9 cellular contexts compared by ENCODE assay signal in the genomic region with DNA sequence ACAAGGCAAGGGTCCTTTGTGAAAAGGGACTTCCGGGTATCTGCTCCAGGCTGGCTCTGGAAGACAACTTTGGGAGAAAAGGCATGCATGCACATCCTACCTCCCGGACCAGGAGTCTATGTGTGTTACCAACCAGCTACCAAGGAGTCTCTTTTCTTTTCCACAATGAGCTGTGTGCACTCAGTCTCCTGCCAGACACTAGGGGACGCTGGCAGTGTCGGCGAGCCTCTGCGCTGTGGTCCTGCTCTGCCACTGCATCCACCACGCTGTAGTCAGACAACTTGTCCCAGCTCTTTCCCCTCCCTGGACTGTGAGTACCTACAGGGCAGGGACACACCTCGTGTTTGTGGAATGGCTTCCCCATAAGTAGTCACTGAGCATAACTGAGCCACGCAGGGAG. TPM values are rescaled to one million over a fixed set of nuclear protein-coding genes. Genes with fewer than 3 reads are reported as not detected.
DNase-seq lines count a peak whose midpoint lies in the region; ATAC-seq, FAIRE-seq and TF ChIP-seq lines count a peak whose summit lies in the region.
"Had no signal": no experiment of that assay in that cellular context is flagged by ENCODE, and none has a peak within 500 bp of the region (broad histone marks: within the 10 kb centered on the region; RNA-seq: fewer than 3 reads in every experiment).

No MANE protein-coding gene starts in this region.

- H3K4me3 ChIP-seq in HFF-Myc (replicated peaks; ENCODE audit: low read depth, low read length) (no peak overlapping the region), SJSA1 (no peak overlapping the region), breast epithelium (no peak overlapping the region), right lobe of liver (no peak overlapping the region)

- H3K9me3 ChIP-seq in SJSA1 (replicated peaks), result no peaks in the 10 kb centered on the region
- no peaks in the 10 kb centered on the region for H3K9me3 ChIP-seq in breast epithelium
- no peaks in the 10 kb centered on the region for H3K9me3 ChIP-seq in right lobe of liver

- H3K27ac ChIP-seq in SJSA1, result no peak overlapping the region
- no peak overlapping the region for H3K27ac ChIP-seq in breast epithelium
- H3K27ac ChIP-seq in right lobe of liver, result no peak overlapping the region

- no peaks in the 10 kb centered on the region for H3K27me3 ChIP-seq in SJSA1 (replicated peaks)
- no peaks in the 10 kb centered on the region for H3K27me3 ChIP-seq in breast epithelium
- no peaks in the 10 kb centered on the region for H3K27me3 ChIP-seq in right lobe of liver

- H3K4me1 ChIP-seq in SJSA1 (replicated peaks), result peaks cover 7% of the 10 kb centered on the region
- H3K4me1 ChIP-seq in breast epithelium, result no peaks in the 10 kb centered on the region
- no peaks in the 10 kb centered on the region for H3K4me1 ChIP-seq in right lobe of liver

- TF ChIP-seq POLR2A in breast epithelium (IDR thresholded peaks at IDR 0.05) (no peak), right lobe of liver (IDR thresholded peaks at IDR 0.05) (no peak)

- WGBS in right lobe of liver (ENCODE audit: insufficient coverage, low coverage, low lambda C conversion rate, missing lambda C conversion rate), result 18% methylated on average over 8 of the region's 9 CpGs

- no peak for FAIRE-seq in urothelium cell line (lab: Jason Lieb, UNC)
- FAIRE-seq: frontal cortex had no signal

- H3K36me3 ChIP-seq in SJSA1 (no peaks in the 10 kb centered on the region), breast epithelium (no peaks in the 10 kb centered on the region), right lobe of liver (no peaks in the 10 kb centered on the region)

- intact Hi-C loops in breast epithelium (cut with DNase I; ENCODE audit: low total_unique reads), result no loop called here
- intact Hi-C loops in right lobe of liver (cut with DNase I), result no loop called here

- TF ChIP-seq CTCF in HFF-Myc (IDR thresholded peaks at IDR 0.05; ENCODE audit: low read depth, low read length, missing control alignments) (peak; percentile 70), breast epithelium (IDR thresholded peaks at IDR 0.05) (peak in 2 of 3 donors; percentile 14 to 24), right lobe of liver (IDR thresholded peaks at IDR 0.05) (peak; percentile 37 to 44 (median 38))

- ATAC-seq in right lobe of liver (peak; percentile 67 to 83 (median 75)), HG02798 (IDR thresholded peaks at IDR 0.05; ENCODE audit: poor library complexity, unreplicated experiment) (no peak), GM21717 (IDR thresholded peaks at IDR 0.05; ENCODE audit: unreplicated experiment) (no peak)

- DNase-seq in CD1c-positive myeloid dendritic cell (ENCODE audit: extremely low spot score) (peak; percentile 37), HFF-Myc (ENCODE audit: extremely low read depth, low read depth) (no peak), SJSA1 (ENCODE audit: low read depth in 1 of 2, low spot score in 2 of 2) (peak; percentile 29 to 63), breast epithelium (ENCODE audit: low spot score in 2 of 2) (no peak), right lobe of liver (peak in 1 of 3 donors; percentile 40), urothelium cell line (ENCODE audit: low spot score) (no peak)

RNA-seq across cellular contexts. Expression of a gene that starts 5.1 kb away (rescaled TPM):
- 507 and 546 TPM in 2 replicates for total RNA-seq in SJSA1 (2014; rRNA removed; shearing (Covaris generic))
- 100 to 1,000 TPM; 305 to 407 (median 370) TPM for total RNA-seq in breast epithelium
- 100 to 1,000 TPM in 4 of 6 experiments, 10 to 100 TPM in 2; 59.5 to 227 (median 103) TPM for total RNA-seq in right lobe of liver

RNA-seq across cellular contexts. Expression of a gene that starts 27.7 kb away (rescaled TPM):
- 11.4 and 18.2 TPM in 2 replicates for total RNA-seq in SJSA1 (2014; rRNA removed; shearing (Covaris generic))
- total RNA-seq in breast epithelium, result 10 to 100 TPM; 22.1 to 27.1 (median 23.3) TPM
- 10 to 100 TPM; 19.0 to 25.5 (median 21.0) TPM for total RNA-seq in right lobe of liver

RNA-seq across cellular contexts. Expression of a gene that starts 28.7 kb away (rescaled TPM):
- total RNA-seq in SJSA1 (2014; rRNA removed; shearing (Covaris generic)), result 49.0 and 55.8 TPM in 2 replicates
- total RNA-seq in breast epithelium (10 to 100 TPM; 60.7 to 75.5 (median 69.8) TPM), right lobe of liver (10 to 100 TPM; 49.4 to 71.0 (median 60.3) TPM)

RNA-seq across cellular contexts. Expression of a gene that starts 35.1 kb away (rescaled TPM):
- total RNA-seq in SJSA1 (2014; rRNA removed; shearing (Covaris generic)), result not detected in 2 replicates
- total RNA-seq in breast epithelium (10 to 100 TPM in 2 of 3 donors, not detected in 1; 40.3 to 68.6 TPM), right lobe of liver (1 to 10 TPM in 2 of 6 experiments, under 1 TPM in 4; 0.40 to 3.2 (median 0.77) TPM)
- total RNA-seq: frontal cortex had no signal

RNA-seq across cellular contexts. Expression of a gene that starts 47.5 kb away (rescaled TPM):
- total RNA-seq in SJSA1 (2014; rRNA removed; shearing (Covaris generic)), result 49.8 and 81.1 TPM in 2 replicates
- total RNA-seq in breast epithelium (10 to 100 TPM; 81.8 to 93.7 (median 90.4) TPM), right lobe of liver (10 to 100 TPM in 4 of 6 experiments, 1 to 10 TPM in 2; 7.9 to 23.8 (median 13.1) TPM)

Comparison
In these comparisons a context has a peak if more than half of its experiments do, and no peak if none do; other contexts are left out.
1. DNase-seq: peak in CD1c-positive myeloid dendritic cell (single experiment) and SJSA1 (2 of 2); none in HFF-Myc (single experiment), breast epithelium (0 of 2) and urothelium cell line (single experiment).
2. CTCF ChIP-seq: peak in every context shown above with its lines; median percentile 70 in HFF-Myc; 38 in right lobe of liver; 19 in breast epithelium.
3. ATAC-seq: peak in right lobe of liver (4 of 4); none in HG02798 (single experiment) and GM21717 (single experiment).